12 cellular contexts compared by ENCODE assay signal in genomic region chr17:67491678-67492019, GRCh38.
DNase-seq lines count a peak whose midpoint lies in the region; ATAC-seq and TF ChIP-seq lines count a peak whose summit lies in the region.
"Had no signal": no experiment of that assay in that cellular context is flagged by ENCODE, and none has a peak within 500 bp of the region (broad histone marks: within the 10 kb centered on the region; RNA-seq: fewer than 3 reads in every experiment).

No MANE protein-coding gene starts in this region.

- H3K9me2 ChIP-seq in GM23248 (ENCODE audit: insufficient read depth): no peaks in the 10 kb centered on the region
- no peaks in the 10 kb centered on the region for H3K9me2 ChIP-seq in PC-9 (ENCODE audit: insufficient read depth)

- H3K4me3 ChIP-seq in GM23248 (peak overlapping the region; percentile 7; the same call in 1 of the 2 replicates), fibroblast of lung (replicated peaks in 1 of 4; ENCODE audit: control extremely low read depth in 1 of 4, insufficient read depth in 1 of 4, low read depth in 3 of 4, low read length in 4 of 4) (no peak overlapping the region), gastrocnemius medialis (peak overlapping the region in 1 of 4 donors; percentile 39), PC-9 (no peak overlapping the region)
- H3K4me3 ChIP-seq: SJCRH30 had no signal

- no peaks in the 10 kb centered on the region for H3K9me3 Mint-ChIP-seq in T-cell

- H3K27me3 ChIP-seq in GM23248 (replicated peaks; ENCODE audit: insufficient read depth) (no peaks in the 10 kb centered on the region), fibroblast of lung (ENCODE audit: control insufficient read depth, insufficient read depth, low read length) (no peaks in the 10 kb centered on the region), gastrocnemius medialis (peaks cover 0 to 9% (median 7%) of the 10 kb centered on the region in 3 donors), PC-9 (ENCODE audit: insufficient read depth, low read depth) (no peaks in the 10 kb centered on the region)
- H3K27me3 ChIP-seq: SJCRH30 had no signal

- ATAC-seq in T-cell (replicated peaks in 1 of 4): no peak
- ATAC-seq in gastrocnemius medialis: no peak
- ATAC-seq in HG03280 (IDR thresholded peaks at IDR 0.05; ENCODE audit: unreplicated experiment): no peak

- no peak for TF ChIP-seq CTCF in fibroblast of lung (conservative IDR thresholded peaks at IDR 0.05 in 1 of 2, IDR thresholded peaks at IDR 0.05 in 1 of 2; ENCODE audit: low read depth in 1 of 2, low read length in 2 of 2)
- no peak for TF ChIP-seq CTCF in gastrocnemius medialis (IDR thresholded peaks at IDR 0.05 in 4 of 5, conservative IDR thresholded peaks at IDR 0.05 in 1 of 5)
- no peak for TF ChIP-seq CTCF in PC-9 (conservative IDR thresholded peaks at IDR 0.05)

- POLR2A ChIA-PET in T-cell (lab: Charles Lee) (no interaction called here), PC-9 (lab: Charles Lee; ENCODE audit: unreplicated experiment) (no interaction called here)

- H3K36me3 ChIP-seq in GM23248 (ENCODE audit: low read depth): no peaks in the 10 kb centered on the region
- no peaks in the 10 kb centered on the region for H3K36me3 ChIP-seq in fibroblast of lung (ENCODE audit: control insufficient read depth, insufficient read depth, low read length)
- no peaks in the 10 kb centered on the region for H3K36me3 ChIP-seq in gastrocnemius medialis
- H3K36me3 ChIP-seq in PC-9 (ENCODE audit: low read depth): no peaks in the 10 kb centered on the region
- H3K36me3 ChIP-seq: SJCRH30 had no signal

- H3K9ac ChIP-seq in GM23248 (peak overlapping the region; percentile 78), fibroblast of lung (ENCODE audit: insufficient read depth, low read length) (no peak overlapping the region)

- in situ Hi-C loops in GM23248 (cut with MboI) (no loop called here), gastrocnemius medialis (cut with MboI; ENCODE audit: low sequenced_read_pairs in 4 of 4) (loop anchor here in 1 of 4 donors (25.0 kb wide), 1 partner anchor 196 kb away; no protein-coding TSS in a partner anchor)

- H3K4me1 Mint-ChIP-seq in T-cell: peaks cover 75 to 90% (median 78%) of the 10 kb centered on the region in 3 donors

- peak overlapping the region; percentile 31 to 79 for H3K27ac Mint-ChIP-seq in T-cell

- peak overlapping the region in 2 of 3 donors; percentile 30 to 45 for H3K4me3 Mint-ChIP-seq in T-cell

- WGBS in GM23248 (ENCODE audit: low coverage in 1 of 2, low lambda C conversion rate in 2 of 2, missing lambda C conversion rate in 2 of 2), 2 experiments: 38 to 46% methylated on average over 4 of the region's 4 CpGs

- H3K9me3 ChIP-seq in GM23248 (ENCODE audit: low read depth): no peaks in the 10 kb centered on the region
- H3K9me3 ChIP-seq in fibroblast of lung (ENCODE audit: control insufficient read depth, insufficient read depth, low read depth, low read length): no peaks in the 10 kb centered on the region
- no peaks in the 10 kb centered on the region for H3K9me3 ChIP-seq in gastrocnemius medialis
- no peaks in the 10 kb centered on the region for H3K9me3 ChIP-seq in PC-9 (ENCODE audit: insufficient read depth, low read depth)

- H3K27ac ChIP-seq in GM23248 (peak overlapping the region; percentile 64), fibroblast of lung (ENCODE audit: insufficient read depth, low read length) (peak overlapping the region; percentile 57), gastrocnemius medialis (peak overlapping the region in 3 of 4 donors; percentile 21 to 82 (median 55)), PC-9 (no peak overlapping the region)
- H3K27ac ChIP-seq: SJCRH30 had no signal

- H2AFZ ChIP-seq in GM23248: no peak overlapping the region
- H2AFZ ChIP-seq in fibroblast of lung (ENCODE audit: low read length): no peak overlapping the region
- H2AFZ ChIP-seq in PC-9: no peak overlapping the region

- H3K4me1 ChIP-seq in GM23248 (ENCODE audit: insufficient read depth): peaks cover 26% of the 10 kb centered on the region
- peaks cover 17% of the 10 kb centered on the region for H3K4me1 ChIP-seq in fibroblast of lung (ENCODE audit: control insufficient read depth, extremely low read depth, insufficient read depth, low read length)
- H3K4me1 ChIP-seq in gastrocnemius medialis: peaks cover 23 to 31% of the 10 kb centered on the region in 2 donors
- H3K4me1 ChIP-seq in PC-9 (replicated peaks; ENCODE audit: insufficient read depth): peaks cover 8% of the 10 kb centered on the region

- peaks cover 35% of the 10 kb centered on the region for H3K36me3 Mint-ChIP-seq in T-cell

- BruUV-seq in PC-9 (replicated peaks; lab: Mats Ljungman, UMichigan): no TSS peak

- intact Hi-C loops in gastrocnemius medialis (cut with DNase I; ENCODE audit: low total_unique reads): loop anchor here (5.0 kb wide), 1 partner anchor 114 kb away; the partner anchor contains the start of gene PITPNC1
- intact Hi-C loops in PC-9 (cut with micrococcal nuclease; ENCODE audit: unreplicated experiment): loop anchor here (5.0 kb wide), 1 partner anchor 111 kb away; no protein-coding TSS in a partner anchor

- H3K4me2 ChIP-seq in GM23248 (ENCODE audit: unreplicated experiment) (peak overlapping the region; percentile 26), fibroblast of lung (ENCODE audit: extremely low read depth, insufficient read depth, low read length) (peak overlapping the region; percentile 17), PC-9 (no peak overlapping the region)

- DNase-seq in GM23248 (no peak), T-cell (no peak), fibroblast of lung (ENCODE audit: low read depth in 2 of 2) (no peak), gastrocnemius medialis (no peak), NCI-H146 treated with DMSO at 0.1 percent for 48 hours (lab: John Stamatoyannopoulos, UW; ENCODE audit: unreplicated experiment) (no peak), PC-9 (no peak)
- DNase-seq: GDM1; NCI-H2029 treated with DMSO at 0.1 percent for 48 hours; NK-92 treated with Interleukin-12 subunit alpha and Interleukin-12 subunit beta, amount 100 ng/mL, for 24 hours; stimulated activated naive CD4-positive, alpha-beta T cell treated with Interleukin-2 at 50 U/mL for 16 hours had no signal

- H4K20me1 ChIP-seq in GM23248 (ENCODE audit: insufficient read depth) (no peaks in the 10 kb centered on the region), fibroblast of lung (ENCODE audit: control insufficient read depth, extremely low read depth, insufficient read depth, low read length) (no peaks in the 10 kb centered on the region), PC-9 (ENCODE audit: insufficient read depth) (no peaks in the 10 kb centered on the region)

- H3K79me2 ChIP-seq in GM23248 (ENCODE audit: insufficient read depth): peaks cover 73% of the 10 kb centered on the region
- H3K79me2 ChIP-seq in fibroblast of lung (ENCODE audit: control insufficient read depth, insufficient read depth, low read length): no peaks in the 10 kb centered on the region
- H3K79me2 ChIP-seq in PC-9 (ENCODE audit: low read depth): no peaks in the 10 kb centered on the region

- CTCF ChIA-PET in T-cell (lab: Charles Lee): interaction anchor here in 1 of 2 donors (1.1 kb wide), 1 partner anchor 51 kb away, joined by 7 read pairs; no protein-coding TSS in a partner anchor
- CTCF ChIA-PET in PC-9 (lab: Charles Lee): interaction anchor here (0.6 kb wide), 1 partner anchor 23 kb away, joined by 12 read pairs; no protein-coding TSS in a partner anchor

- no peak for TF ChIP-seq POLR2A in gastrocnemius medialis (IDR thresholded peaks at IDR 0.05)

- H3K27me3 Mint-ChIP-seq in T-cell: no peaks in the 10 kb centered on the region

- peaks cover 27% of the 10 kb centered on the region for H3F3A ChIP-seq in GM23248 (ENCODE audit: insufficient read depth)
- H3F3A ChIP-seq in PC-9 (ENCODE audit: insufficient read depth, low read depth): peaks cover 9% of the 10 kb centered on the region; the same call in 1 of the 2 replicates
